3 cellular contexts compared by ENCODE assay signal in genomic region chr5:92542017-92542416, GRCh38.
A peak's percentile ranks its signal among the peaks of the same experiment; 100 is the strongest.
DNase-seq lines count a peak whose midpoint lies in the region; ATAC-seq, FAIRE-seq and TF ChIP-seq lines count a peak whose summit lies in the region.
"Not testable (repeated sequence)": the region's sequence is repeated elsewhere in the genome, so short reads cannot be mapped to it uniquely, and the experiment has no call there.

No MANE protein-coding gene starts in this region.

- H3K36me3 Mint-ChIP-seq in osteocyte (ENCODE audit: unreplicated experiment), result not testable (repeated sequence)

- not testable (repeated sequence) for TF ChIP-seq EP300 in K562 (IDR thresholded peaks at IDR 0.05; ENCODE audit: low read length)

- TF ChIP-seq CTCF in HEK293 (tag by site-specific recombination; IDR thresholded peaks at IDR 0.05); K562 (IDR thresholded peaks at IDR 0.05 in 2 of 3, conservative IDR thresholded peaks at IDR 0.05 in 1 of 3; ENCODE audit: insufficient read depth in 2 of 3, low read depth in 1 of 3, low read length in 3 of 3); osteocyte (IDR thresholded peaks at IDR 0.05): not testable (repeated sequence)

- not testable (repeated sequence) for H4K20me1 ChIP-seq in K562 (replicated peaks; ENCODE audit: control insufficient read depth, insufficient read depth, low read length)

- in situ Hi-C loops in K562 (cut with MboI), result not testable (repeated sequence)

- H3K4me1 ChIP-seq in HEK293 (ENCODE audit: control insufficient read depth, insufficient read depth, low read length); K562 (replicated peaks in 1 of 2; ENCODE audit: control insufficient read depth in 2 of 2, insufficient read depth in 2 of 2, low read length in 2 of 2): not testable (repeated sequence)

- intact Hi-C loops in K562 (cut with micrococcal nuclease), result not testable (repeated sequence)

- peaks cover 50% of the 10 kb centered on the region for H3K4me1 Mint-ChIP-seq in osteocyte (ENCODE audit: unreplicated experiment)

- H3K79me2 ChIP-seq in K562 (ENCODE audit: control insufficient read depth, insufficient read depth, low read length), result not testable (repeated sequence)

- H3K4me2 ChIP-seq in K562 (ENCODE audit: insufficient read depth, low read length), result not testable (repeated sequence)

- not testable (repeated sequence) for FAIRE-seq in K562 (lab: Jason Lieb, UNC)

- not testable (repeated sequence) for H3K4me3 Mint-ChIP-seq in osteocyte (ENCODE audit: unreplicated experiment)

- not testable (repeated sequence) for BruUV-seq in K562 (replicated peaks; lab: Mats Ljungman, UMichigan)

- TF ChIP-seq POLR2A in K562 (conservative IDR thresholded peaks at IDR 0.05), result not testable (repeated sequence)

- not testable (repeated sequence) for H3K27me3 ChIP-seq in K562 (ENCODE audit: control insufficient read depth in 2 of 2, insufficient read depth in 2 of 2, low read length in 2 of 2)

- H3K4me3 ChIP-seq in HEK293 (ENCODE audit: low read depth, low read length); K562: not testable (repeated sequence)

- H3K36me3 ChIP-seq in HEK293 (ENCODE audit: control insufficient read depth in 2 of 2, insufficient read depth in 1 of 2, low read length in 2 of 2); K562 (ENCODE audit: control insufficient read depth, insufficient read depth, low read length): not testable (repeated sequence)

- H3K9me3 ChIP-seq in HEK293 (ENCODE audit: control insufficient read depth, insufficient read depth, low read depth, low read length); K562 (replicated peaks; ENCODE audit: control insufficient read depth, insufficient read depth, low read depth, low read length): not testable (repeated sequence)

- peaks cover 23% of the 10 kb centered on the region for H3K9me3 Mint-ChIP-seq in osteocyte (ENCODE audit: unreplicated experiment)

- POLR2A ChIA-PET in HEK293 (lab: Yijun Ruan, JAX); K562 (lab: Yijun Ruan, JAX): not testable (repeated sequence)

- peak overlapping the region; percentile 92 for H3K27ac Mint-ChIP-seq in osteocyte (ENCODE audit: unreplicated experiment)

- not testable (repeated sequence) for H2AFZ ChIP-seq in K562 (ENCODE audit: low read depth, low read length)

- H3K9ac ChIP-seq in K562 (ENCODE audit: insufficient read depth in 1 of 2, low read depth in 2 of 2, low read length in 2 of 2), result not testable (repeated sequence)

- not testable (repeated sequence) for H3K27me3 Mint-ChIP-seq in osteocyte (ENCODE audit: unreplicated experiment)

- WGBS in K562 (ENCODE audit: insufficient coverage, low coverage, missing lambda C conversion rate), result 0% methylated on average over 1 of the region's 1 CpG

- not testable (repeated sequence) for DNase-seq in K562 (ENCODE audit: extremely low read depth in 1 of 4, low spot score in 3 of 4); osteocyte (ENCODE audit: extremely low spot score, unreplicated experiment)

- not testable (repeated sequence) for H3K9me1 ChIP-seq in K562 (ENCODE audit: control insufficient read depth, insufficient read depth, low read length)

- not testable (repeated sequence) for H3K27ac ChIP-seq in HEK293 (ENCODE audit: extremely low read depth, low read depth, low read length); K562 (ENCODE audit: extremely low read depth, low read depth, low read length)

- not testable (repeated sequence) for TF ChIP-seq RAD21 in K562 (CRISPR knock-in tag; conservative IDR thresholded peaks at IDR 0.05 in 1 of 2, IDR thresholded peaks at IDR 0.05 in 1 of 2)

- CTCF ChIA-PET in HEK293 (lab: Yijun Ruan, JAX); K562 (lab: Yijun Ruan, JAX; ENCODE audit: low intra/inter-chr PET ratio): not testable (repeated sequence)

- ATAC-seq in K562, result not testable (repeated sequence)

TF ChIP-seq in HEK293, 187 proteins besides CTCF, POLR2A, EP300 and RAD21:
- TF ChIP-seq ZNF146 (tag by site-specific recombination; IDR thresholded peaks at IDR 0.05), result peak; percentile 93
- 0 out of 2 replicates have a peak, but pooled peaks have one; percentile 35 for TF ChIP-seq ZNF580 (tag by site-specific recombination; IDR thresholded peaks at IDR 0.05)
- TF ChIP-seq ZNF202 (tag by site-specific recombination; IDR thresholded peaks at IDR 0.05; ENCODE audit: borderline replicate concordance), result 0 out of 2 replicates have a peak, but pooled peaks have one; percentile 48
TF ChIP-seq in HEK293: peak in this region for 3; not testable (repeated sequence) for 184.

TF ChIP-seq in K562, 482 proteins besides CTCF, POLR2A, EP300 and RAD21:
- TF ChIP-seq ZNF146 (CRISPR knock-in tag; IDR thresholded peaks at IDR 0.05; ENCODE audit: unreplicated experiment), result peak; percentile 22
